ENCODE assay signal across 29 cellular contexts in the genomic region with DNA sequence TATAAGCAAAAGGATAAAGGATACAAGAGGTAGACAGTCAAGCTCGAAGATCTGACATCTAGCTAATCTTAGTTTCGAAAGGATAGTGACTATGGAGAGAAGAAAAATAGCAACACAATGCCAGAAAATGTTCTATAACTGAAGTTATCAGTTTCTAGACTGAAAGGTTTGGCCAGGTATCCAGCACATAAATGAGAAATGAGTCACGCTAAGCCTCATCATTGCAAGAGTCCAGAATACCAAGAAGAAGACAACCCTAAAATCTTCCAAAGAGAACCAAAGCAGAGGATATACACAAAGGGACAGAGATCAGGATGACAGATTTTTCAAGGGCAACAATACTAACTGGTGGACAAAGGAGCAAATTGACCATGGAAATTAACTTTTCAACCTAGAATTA.
"Had no signal": no experiment of that assay in that cellular context is flagged by ENCODE, and none has a peak within 500 bp of the region (broad histone marks: within the 10 kb centered on the region; RNA-seq: fewer than 3 reads in every experiment).

No MANE protein-coding gene starts in this region.

- H3K9me3 ChIP-seq: SJSA1 had no signal

- H3K36me3 ChIP-seq: brain microvascular endothelial cell, SJSA1 had no signal

- DNase-seq: activated CD4-positive, alpha-beta memory T cell treated with anti-CD3 and anti-CD28 coated beads, Interleukin-2, amount 10 ng/mL, durations not matched to agents 7 days and 5 days; activated CD4-positive, alpha-beta T cell treated with anti-CD3 and anti-CD28 coated beads, Interleukin-2, amount 10 ng/mL, durations not matched to agents 7 days and 5 days; activated CD4-positive, CD25-positive, alpha-beta regulatory T cell; activated gamma-delta T cell; activated naive CD4-positive, alpha-beta T cell treated with anti-CD3 and anti-CD28 coated beads for 36 hours; activated T-cell treated with anti-CD3 and anti-CD28 coated beads for 4 hours; activated T-cell treated with anti-CD3 and anti-CD28 coated beads, Interleukin-2, amount 50 U/mL, for 48 hours; amygdala; brain microvascular endothelial cell; caudate nucleus; Karpas-422; NCI-H1048; NCI-H146; NCI-H187 treated with DMSO at 0.1 percent for 48 hours; NCI-H2081 treated with DMSO at 0.1 percent for 48 hours; NCI-H2171; NCI-H510A treated with DMSO at 0.1 percent for 48 hours; NK-92 treated with Interleukin-12 subunit alpha and Interleukin-12 subunit beta, amount 100 ng/mL, for 24 hours; OCI-M1; RPMI8226; SHP77; T-helper 2 cell; T1000 had no signal

- H3K4me3 ChIP-seq: K562, SJSA1 had no signal

- H3K27ac ChIP-seq: SJSA1, VCaP had no signal

- H3K4me1 ChIP-seq: SJSA1 had no signal

- ATAC-seq: activated T-helper 17 cell treated with anti-CD3 and anti-CD28 coated beads, Interleukin-2, amount 50 U/mL, for 72 hours; K562; Panc1 had no signal

- FAIRE-seq: K562, TTC549 had no signal

- H3K27me3 ChIP-seq: brain microvascular endothelial cell, SJSA1 had no signal
